8 cellular contexts compared by ENCODE assay signal in the genomic region with DNA sequence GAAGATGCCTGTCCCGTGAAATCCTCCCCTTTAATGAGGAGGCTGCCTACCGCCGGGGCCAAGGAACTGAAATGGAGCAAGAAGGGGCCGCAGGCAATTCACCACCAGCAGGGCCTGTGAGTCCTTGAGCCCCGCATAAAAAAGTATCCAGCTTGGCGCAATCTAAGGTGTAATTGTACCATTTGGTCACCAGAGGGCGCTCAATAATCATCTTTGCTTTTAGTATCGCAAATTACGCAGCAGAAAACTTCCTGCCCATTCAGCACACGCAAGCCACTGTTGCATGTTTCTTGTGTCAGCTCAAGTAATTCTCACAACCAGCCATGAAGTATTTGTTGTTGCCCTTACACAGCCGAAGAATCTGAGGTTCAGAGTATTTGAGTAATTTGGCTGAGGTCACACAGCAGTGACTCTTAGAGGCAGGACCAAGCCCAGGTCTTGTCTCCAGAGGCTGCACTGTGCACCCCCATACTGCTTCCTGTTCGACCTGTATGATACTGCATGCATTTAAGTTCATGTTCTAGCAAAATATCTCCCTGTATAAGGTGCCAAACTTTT. TPM values are rescaled to one million over a fixed set of nuclear protein-coding genes. Genes with fewer than 3 reads are reported as not detected.
A peak's percentile ranks its signal among the peaks of the same experiment; 100 is the strongest.
DNase-seq lines count a peak whose midpoint lies in the region; ATAC-seq and TF ChIP-seq lines count a peak whose summit lies in the region.

No MANE protein-coding gene starts in this region.

- TF ChIP-seq CTCF in BE2C (IDR thresholded peaks at IDR 0.05; ENCODE audit: low read depth, low read length), result peak; percentile 78

- ATAC-seq in GM21529 (IDR thresholded peaks at IDR 0.05; ENCODE audit: unreplicated experiment) (peak; percentile 53), left ventricle myocardium superior (peak; percentile 64), GM21526 (IDR thresholded peaks at IDR 0.05; ENCODE audit: low FRiP score, unreplicated experiment) (no peak)

- H3K27me3 ChIP-seq in BE2C, result no peaks in the 10 kb centered on the region

- no peak overlapping the region for H3K4me3 ChIP-seq in BE2C (ENCODE audit: low read depth, low read length)

- H3K4me1 ChIP-seq in BE2C, result no peaks in the 10 kb centered on the region; the same call in 1 of the 2 replicates

- no peaks in the 10 kb centered on the region for H3K9me3 ChIP-seq in BE2C

- DNase-seq in BE2C (peak; percentile 62), NCI-H1694 (lab: John Stamatoyannopoulos, UW) (peak; percentile 94), SW480 (ENCODE audit: low spot score) (peak; percentile 86), amniotic epithelial cell (ENCODE audit: low read depth) (peak; percentile 81), left ventricle myocardium superior (no peak), retina (peak; percentile 90)

- intact Hi-C loops in left ventricle myocardium superior (cut with micrococcal nuclease), result no loop called here

- H3K36me3 ChIP-seq in BE2C, result no peaks in the 10 kb centered on the region

RNA-seq across cellular contexts. Expression of a gene that starts 54.1 kb away (rescaled TPM):
- polyA plus RNA-seq in BE2C (2012; ENCODE audit: insufficient read depth, insufficient read length, low read depth), result 55.0 TPM
- total RNA-seq in left ventricle myocardium superior, result 211 TPM
